1 cellular context compared by ENCODE assay signal in the genomic region with DNA sequence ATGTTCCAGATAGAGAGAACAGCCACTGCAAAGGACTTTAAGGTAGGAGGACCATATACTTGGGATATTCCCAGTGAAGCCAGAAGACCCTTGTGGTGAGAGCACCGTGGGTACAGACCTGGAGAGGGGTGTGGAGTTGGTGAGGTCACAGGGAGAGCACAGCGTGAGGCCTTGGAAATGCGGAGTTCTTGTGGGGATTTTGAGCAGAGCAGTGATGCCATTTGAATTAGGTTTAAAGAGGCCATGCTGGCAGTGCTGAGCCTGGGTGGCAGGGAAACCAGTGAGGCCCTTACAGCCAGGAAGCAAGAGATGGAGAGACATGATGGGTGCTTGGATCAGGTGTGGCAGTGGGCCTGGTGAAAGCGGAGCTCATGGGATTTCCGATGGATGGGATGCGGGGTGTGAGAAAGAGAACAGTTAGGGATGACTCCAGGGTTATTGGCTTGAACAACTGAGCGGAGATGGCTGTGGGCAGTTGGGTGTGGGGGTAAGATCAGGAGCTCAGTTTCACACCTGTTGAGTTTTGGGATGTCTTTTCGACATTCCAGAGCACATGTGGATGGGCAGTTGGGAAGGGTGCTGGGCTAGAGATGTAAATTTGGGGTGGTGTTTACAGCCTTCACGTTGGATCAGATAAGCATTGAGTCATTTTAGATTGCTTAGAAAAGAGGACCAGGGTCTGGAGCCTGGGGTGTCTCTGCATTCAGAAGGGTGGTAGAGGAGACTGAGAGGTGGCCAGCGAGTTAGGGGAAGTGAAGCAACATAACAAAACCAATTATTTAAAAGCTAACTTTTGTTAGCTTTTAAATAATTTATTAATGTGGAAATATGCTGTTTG.
TF ChIP-seq lines count a peak whose summit lies in the region.

No MANE protein-coding gene starts in this region.

TF ChIP-seq in H1, 55 proteins besides CTCF, POLR2A, EP300 and RAD21:
- TF ChIP-seq CHD2 (IDR thresholded peaks at IDR 0.05; ENCODE audit: low read length): no peak
- TF ChIP-seq GTF2F1 (IDR thresholded peaks at IDR 0.05; ENCODE audit: borderline replicate concordance, low read depth, low read length): no peak
- TF ChIP-seq, protein P1, sequence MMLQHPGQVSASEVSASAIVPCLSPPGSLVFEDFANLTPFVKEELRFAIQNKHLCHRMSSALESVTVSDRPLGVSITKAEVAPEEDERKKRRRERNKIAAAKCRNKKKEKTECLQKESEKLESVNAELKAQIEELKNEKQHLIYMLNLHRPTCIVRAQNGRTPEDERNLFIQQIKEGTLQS (IDR thresholded peaks at IDR 0.05; ENCODE audit: insufficient read depth, low read depth, low read length): no peak
- no peak for TF ChIP-seq SUZ12 (IDR thresholded peaks at IDR 0.05; ENCODE audit: low read length)
- no peak for TF ChIP-seq KDM5A (IDR thresholded peaks at IDR 0.05; ENCODE audit: low read length)
- no peak for TF ChIP-seq JUND (IDR thresholded peaks at IDR 0.05; ENCODE audit: low read length)
- no peak for TF ChIP-seq YY1 (IDR thresholded peaks at IDR 0.05; ENCODE audit: low read depth, low read length)
- TF ChIP-seq GABPA (IDR thresholded peaks at IDR 0.05; ENCODE audit: borderline replicate concordance, insufficient read depth, low read length): no peak
- TF ChIP-seq, protein P2, sequence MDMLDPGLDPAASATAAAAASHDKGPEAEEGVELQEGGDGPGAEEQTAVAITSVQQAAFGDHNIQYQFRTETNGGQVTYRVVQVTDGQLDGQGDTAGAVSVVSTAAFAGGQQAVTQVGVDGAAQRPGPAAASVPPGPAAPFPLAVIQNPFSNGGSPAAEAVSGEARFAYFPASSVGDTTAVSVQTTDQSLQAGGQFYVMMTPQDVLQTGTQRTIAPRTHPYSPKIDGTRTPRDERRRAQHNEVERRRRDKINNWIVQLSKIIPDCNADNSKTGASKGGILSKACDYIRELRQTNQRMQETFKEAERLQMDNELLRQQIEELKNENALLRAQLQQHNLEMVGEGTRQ (IDR thresholded peaks at IDR 0.05; ENCODE audit: low read length): no peak
- TF ChIP-seq PHF8 (conservative IDR thresholded peaks at IDR 0.05; ENCODE audit: low read depth, low read length): no peak
- TF ChIP-seq TCF12 (IDR thresholded peaks at IDR 0.05; ENCODE audit: low read depth, low read length): no peak
- no peak for TF ChIP-seq KDM1A (IDR thresholded peaks at IDR 0.05; ENCODE audit: borderline replicate concordance, low read length)
- no peak for TF ChIP-seq RNF2 (IDR thresholded peaks at IDR 0.05; ENCODE audit: borderline replicate concordance, low read depth, low read length, missing control alignments, poor library complexity, severe bottlenecking)
- no peak for TF ChIP-seq BRCA1 (IDR thresholded peaks at IDR 0.05; ENCODE audit: low read depth, low read length)
- TF ChIP-seq SIX5 (IDR thresholded peaks at IDR 0.05; ENCODE audit: low read depth, low read length): no peak
- no peak for TF ChIP-seq HDAC2 (IDR thresholded peaks at IDR 0.05; ENCODE audit: borderline replicate concordance in 1 of 2, low read depth in 2 of 2, low read length in 2 of 2)
- TF ChIP-seq TEAD4 (IDR thresholded peaks at IDR 0.05; ENCODE audit: low read depth, low read length): no peak
- no peak for TF ChIP-seq CEBPB (IDR thresholded peaks at IDR 0.05; ENCODE audit: low read depth, low read length)
- no peak for TF ChIP-seq FOSL1 (IDR thresholded peaks at IDR 0.05; ENCODE audit: insufficient read depth, low read depth, low read length)
- no peak for TF ChIP-seq ASH2L (IDR thresholded peaks at IDR 0.05; ENCODE audit: low read length)
